ENCODE assay signal across 13 cellular contexts in the genomic region with DNA sequence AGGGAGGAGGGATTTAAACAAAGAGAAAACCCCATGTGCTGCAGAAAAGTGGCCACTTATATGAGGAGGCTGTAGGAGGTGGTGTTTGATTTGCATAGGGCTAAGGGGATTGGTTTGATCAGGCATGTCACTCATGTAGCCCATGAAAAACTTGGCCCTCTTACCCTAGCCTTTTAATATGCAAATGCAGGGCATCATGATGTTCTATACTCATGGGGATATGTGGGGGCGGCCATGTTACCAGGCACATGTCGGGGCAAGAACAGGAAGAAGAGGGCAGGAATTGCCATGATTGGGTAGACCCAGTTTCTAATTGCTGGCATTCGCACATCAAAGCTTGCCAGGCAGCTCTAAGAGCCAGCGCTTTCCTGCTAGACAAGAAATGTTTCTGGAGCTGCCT. TPM values are rescaled to one million over a fixed set of nuclear protein-coding genes. Genes with fewer than 3 reads are reported as not detected.
DNase-seq lines count a peak whose midpoint lies in the region; ATAC-seq and TF ChIP-seq lines count a peak whose summit lies in the region.
"Had no signal": no experiment of that assay in that cellular context is flagged by ENCODE, and none has a peak within 500 bp of the region (broad histone marks: within the 10 kb centered on the region; RNA-seq: fewer than 3 reads in every experiment).

No MANE protein-coding gene starts in this region.

- H3K27me3 Mint-ChIP-seq in T-helper 2 cell treated with Interferon-gamma antibody and Interleukin-4, amounts not matched to agents 5 μg/mL and 100 μg/mL, for 36 hours (ENCODE audit: low read depth) = peaks cover 12% of the 10 kb centered on the region
- H3K27me3 Mint-ChIP-seq in activated CD4-positive, alpha-beta memory T cell treated with anti-CD3 and anti-CD28 coated beads for 36 hours = peaks cover 1% of the 10 kb centered on the region

- WGBS in right cardiac atrium = 72% methylated on average over 4 of the region's 4 CpGs

- H3K4me3 ChIP-seq in right cardiac atrium (ENCODE audit: low read length) = no peak overlapping the region
- H3K4me3 ChIP-seq in RWPE2 (ENCODE audit: severe bottlenecking) = no peak overlapping the region
- no peak overlapping the region for H3K4me3 ChIP-seq in uterus
- H3K4me3 ChIP-seq in OCI-LY7 (ENCODE audit: low read depth, low read length, poor library complexity, severe bottlenecking) = no peak overlapping the region

- H3K36me3 Mint-ChIP-seq in T-helper 2 cell treated with Interferon-gamma antibody and Interleukin-4, amounts not matched to agents 5 μg/mL and 100 μg/mL, for 36 hours (ENCODE audit: low read depth) = no peaks in the 10 kb centered on the region
- H3K36me3 Mint-ChIP-seq in activated CD4-positive, alpha-beta memory T cell treated with anti-CD3 and anti-CD28 coated beads for 36 hours = no peaks in the 10 kb centered on the region

- no peaks in the 10 kb centered on the region for H3K9me3 ChIP-seq in right cardiac atrium (ENCODE audit: control insufficient read depth, low read length)
- H3K9me3 ChIP-seq in RWPE2 (ENCODE audit: severe bottlenecking) = no peaks in the 10 kb centered on the region
- H3K9me3 ChIP-seq in uterus = no peaks in the 10 kb centered on the region
- peaks cover 17% of the 10 kb centered on the region; the same call in 1 of the 2 replicates for H3K9me3 ChIP-seq in OCI-LY7 (ENCODE audit: low read length)
- H3K9me3 ChIP-seq: neutrophil had no signal

- H3K4me1 Mint-ChIP-seq in T-helper 2 cell treated with Interferon-gamma antibody and Interleukin-4, amounts not matched to agents 5 μg/mL and 100 μg/mL, for 36 hours (ENCODE audit: low read depth) = peaks cover 2% of the 10 kb centered on the region
- H3K4me1 Mint-ChIP-seq in activated CD4-positive, alpha-beta memory T cell treated with anti-CD3 and anti-CD28 coated beads for 36 hours (ENCODE audit: low read depth) = no peaks in the 10 kb centered on the region

- H3K27ac ChIP-seq in right cardiac atrium (ENCODE audit: low read length) = peak overlapping the region; percentile 13
- peak overlapping the region; percentile 85 for H3K27ac ChIP-seq in RWPE2 (ENCODE audit: poor library complexity, severe bottlenecking)
- H3K27ac ChIP-seq in uterus = peak overlapping the region; percentile 94 to 98
- no peak overlapping the region for H3K27ac ChIP-seq in OCI-LY7 (ENCODE audit: low read depth, low read length, poor library complexity, severe bottlenecking)

- no peak for TF ChIP-seq CTCF in RWPE2 (IDR thresholded peaks at IDR 0.05; ENCODE audit: poor library complexity, severe bottlenecking)
- TF ChIP-seq CTCF in uterus (IDR thresholded peaks at IDR 0.05) = no peak
- TF ChIP-seq CTCF in OCI-LY7 (conservative IDR thresholded peaks at IDR 0.05; ENCODE audit: low read length) = no peak

- H3K27me3 ChIP-seq in right cardiac atrium (ENCODE audit: control insufficient read depth, insufficient read depth) (no peaks in the 10 kb centered on the region), RWPE2 (ENCODE audit: insufficient read depth, poor library complexity, severe bottlenecking) (no peaks in the 10 kb centered on the region), uterus (no peaks in the 10 kb centered on the region)
- H3K27me3 ChIP-seq: neutrophil had no signal

- no TSS peak for BruUV-seq in OCI-LY7 (replicated peaks; lab: Mats Ljungman, UMichigan)

- no peak for TF ChIP-seq POLR2A in uterus (IDR thresholded peaks at IDR 0.05)

- H3K4me3 Mint-ChIP-seq in T-helper 2 cell treated with Interferon-gamma antibody and Interleukin-4, amounts not matched to agents 5 μg/mL and 100 μg/mL, for 36 hours = no peak overlapping the region
- no peak overlapping the region for H3K4me3 Mint-ChIP-seq in activated CD4-positive, alpha-beta memory T cell treated with anti-CD3 and anti-CD28 coated beads for 36 hours
- H3K4me3 Mint-ChIP-seq: activated naive CD4-positive, alpha-beta T cell treated with anti-CD3 and anti-CD28 coated beads, Interleukin-2, amount 50 U/mL, for 24 hours had no signal

- no peaks in the 10 kb centered on the region for H3K79me2 ChIP-seq in OCI-LY7 (ENCODE audit: insufficient read depth, low read depth, low read length)

- DNase-seq in right cardiac atrium = peak in 1 of 3 donors; percentile 47
- DNase-seq in left ventricle myocardium superior = no peak
- DNase-seq in RWPE2 (ENCODE audit: low spot score) = no peak
- peak; percentile 86 for DNase-seq in iPS DF 4.7 (ENCODE audit: extremely low read depth, low spot score)
- no peak for DNase-seq in uterus
- no peak for DNase-seq in T-helper 2 cell treated with Interferon-gamma antibody and Interleukin-4, amounts not matched to agents 5 μg/mL and 100 μg/mL, for 36 hours (ENCODE audit: low spot score)
- DNase-seq in activated CD4-positive, alpha-beta memory T cell treated with anti-CD3 and anti-CD28 coated beads for 36 hours = no peak
- no peak for DNase-seq in OCI-LY7 (ENCODE audit: low spot score)
- DNase-seq: NCI-H1694 treated with DMSO at 0.1 percent for 48 hours had no signal

- intact Hi-C loops in right cardiac atrium (cut with DNase I) (no loop called here), left ventricle myocardium superior (cut with micrococcal nuclease) (no loop called here), uterus (cut with DNase I; ENCODE audit: low total_unique reads) (loop anchor here (10.0 kb wide), 1 partner anchor 146 kb away; a partner anchor contains a TSS), OCI-LY7 (cut with micrococcal nuclease; ENCODE audit: unreplicated experiment) (loop anchor here (5.0 kb wide), 1 partner anchor 251 kb away; a partner anchor contains a TSS)
- intact Hi-C loops in activated CD4-positive, alpha-beta memory T cell treated with anti-CD3 and anti-CD28 coated beads for 36 hours (cut with micrococcal nuclease) = loop anchor here (5.0 kb wide), 1 partner anchor 181 kb away; no protein-coding TSS in a partner anchor

- H3K9me3 Mint-ChIP-seq in T-helper 2 cell treated with Interferon-gamma antibody and Interleukin-4, amounts not matched to agents 5 μg/mL and 100 μg/mL, for 36 hours = no peaks in the 10 kb centered on the region
- H3K9me3 Mint-ChIP-seq in activated CD4-positive, alpha-beta memory T cell treated with anti-CD3 and anti-CD28 coated beads for 36 hours = no peaks in the 10 kb centered on the region
- H3K9me3 Mint-ChIP-seq: activated naive CD4-positive, alpha-beta T cell treated with anti-CD3 and anti-CD28 coated beads, Interleukin-2, amount 50 U/mL, for 24 hours had no signal

- ATAC-seq in right cardiac atrium = no peak
- no peak for ATAC-seq in left ventricle myocardium superior
- no peak for ATAC-seq in RWPE2 (ENCODE audit: low read depth)

- CTCF ChIA-PET in activated CD4-positive, alpha-beta memory T cell treated with anti-CD3 and anti-CD28 coated beads for 36 hours (lab: Charles Lee) = no interaction called here
- CTCF ChIA-PET in OCI-LY7 (lab: Charles Lee; ENCODE audit: unreplicated experiment) = no interaction called here

- H2AFZ ChIP-seq in OCI-LY7 (ENCODE audit: low read length) = no peak overlapping the region; the same call in 1 of the 2 replicates

- POLR2A ChIA-PET in activated CD4-positive, alpha-beta memory T cell treated with anti-CD3 and anti-CD28 coated beads for 36 hours (lab: Charles Lee) = no interaction called here
- POLR2A ChIA-PET in OCI-LY7 (lab: Charles Lee) = interaction anchor here (1.1 to 1.4 kb wide), 2 partner anchors 13 to 260 kb away, joined by 3 read pairs; no protein-coding TSS in a partner anchor

- H4K20me1 ChIP-seq in OCI-LY7 (ENCODE audit: insufficient read depth, low read length) = no peaks in the 10 kb centered on the region

- H3K27ac Mint-ChIP-seq in T-helper 2 cell treated with Interferon-gamma antibody and Interleukin-4, amounts not matched to agents 5 μg/mL and 100 μg/mL, for 36 hours = no peak overlapping the region
- no peak overlapping the region for H3K27ac Mint-ChIP-seq in activated CD4-positive, alpha-beta memory T cell treated with anti-CD3 and anti-CD28 coated beads for 36 hours

- no peaks in the 10 kb centered on the region for H3K9me2 ChIP-seq in OCI-LY7 (ENCODE audit: insufficient read depth, low read length)

- H3K4me1 ChIP-seq in right cardiac atrium (ENCODE audit: control insufficient read depth, insufficient read depth, low read length) (peaks cover 4% of the 10 kb centered on the region), RWPE2 (ENCODE audit: insufficient read depth, poor library complexity, severe bottlenecking) (peaks cover 16% of the 10 kb centered on the region), uterus (peaks cover 0 to under 1% of the 10 kb centered on the region in 2 donors), OCI-LY7 (ENCODE audit: insufficient read depth, low read length, poor library complexity, severe bottlenecking) (peaks cover 36% of the 10 kb centered on the region)

- no peak overlapping the region for H3K4me2 ChIP-seq in OCI-LY7 (ENCODE audit: low read length)

- no peaks in the 10 kb centered on the region for H3K36me3 ChIP-seq in RWPE2 (ENCODE audit: low read depth)
- H3K36me3 ChIP-seq in uterus = no peaks in the 10 kb centered on the region
- H3K36me3 ChIP-seq in OCI-LY7 (ENCODE audit: insufficient read depth, low read length) = peaks cover 25% of the 10 kb centered on the region
- H3K36me3 ChIP-seq: neutrophil had no signal

RNA-seq across cellular contexts. Expression of a gene that starts 28.8 kb away (rescaled TPM):
- total RNA-seq in right cardiac atrium (under 1 TPM; 0.39 to 0.97 (median 0.75) TPM), left ventricle myocardium superior (not detected), uterus (1 to 10 TPM in 1 of 4 donors, under 1 TPM in 2, not detected in 1; 0.76 to 2.9 (median 0.76) TPM), OCI-LY7 (2022) (26.6 and 35.4 TPM in 2 replicates)
- polyA plus RNA-seq in right cardiac atrium = 0.59 TPM
- under 1 TPM; 0.29 to 0.33 TPM for total RNA-seq in activated CD4-positive, alpha-beta memory T cell treated with anti-CD3 and anti-CD28 coated beads for 36 hours
- 35.7 and 35.9 TPM in 2 replicates for total RNA-seq in OCI-LY7 (2014; rRNA removed; shearing (Covaris generic))
- total RNA-seq: fibroblast of villous mesenchyme had no signal
- polyA plus RNA-seq: BJ had no signal

RNA-seq across cellular contexts. Expression of a gene that starts 48.5 kb away (rescaled TPM):
- not detected for total RNA-seq in right cardiac atrium
- polyA plus RNA-seq in right cardiac atrium = not detected
- total RNA-seq in left ventricle myocardium superior = not detected
- total RNA-seq in uterus = 1 to 10 TPM in 1 of 4 donors, under 1 TPM in 1, not detected in 2; 0.85 to 1.8 TPM
- not detected for total RNA-seq in activated CD4-positive, alpha-beta memory T cell treated with anti-CD3 and anti-CD28 coated beads for 36 hours
- total RNA-seq in OCI-LY7 (2014; rRNA removed; shearing (Covaris generic)) = 8.6 and 9.3 TPM in 2 replicates
- 9.9 and 10.9 TPM in 2 replicates for total RNA-seq in OCI-LY7 (2022)
- total RNA-seq: fibroblast of villous mesenchyme had no signal
- polyA plus RNA-seq: BJ had no signal

RNA-seq across cellular contexts. Expression of a gene that starts 53.4 kb away (rescaled TPM):
- total RNA-seq in right cardiac atrium = 1 to 10 TPM; 1.8 to 3.3 (median 2.9) TPM
- 0.75 TPM for polyA plus RNA-seq in right cardiac atrium
- total RNA-seq in left ventricle myocardium superior = 1.5 TPM
- 1 to 10 TPM in 2 of 4 donors, under 1 TPM in 2; under 0.01 to 4.1 (median 2.1) TPM for total RNA-seq in uterus
- total RNA-seq in activated CD4-positive, alpha-beta memory T cell treated with anti-CD3 and anti-CD28 coated beads for 36 hours = under 1 TPM; 0.22 to 0.26 TPM
- under 0.01 and 0.03 TPM in 2 replicates for total RNA-seq in OCI-LY7 (2014; rRNA removed; shearing (Covaris generic))
- 0.04 and 0.18 TPM in 2 replicates for total RNA-seq in OCI-LY7 (2022)

RNA-seq across cellular contexts. Expression of a gene that starts 59.3 kb away (rescaled TPM):
- not detected for total RNA-seq in right cardiac atrium
- polyA plus RNA-seq in right cardiac atrium = not detected
- total RNA-seq in left ventricle myocardium superior = not detected
- 1 to 10 TPM in 1 of 4 donors, not detected in 3; 1.8 TPM for total RNA-seq in uterus
- total RNA-seq in activated CD4-positive, alpha-beta memory T cell treated with anti-CD3 and anti-CD28 coated beads for 36 hours = not detected
- 4.7 and 6.8 TPM in 2 replicates for total RNA-seq in OCI-LY7 (2014; rRNA removed; shearing (Covaris generic))
- 1.5 and 3.0 TPM in 2 replicates for total RNA-seq in OCI-LY7 (2022)
- total RNA-seq: fibroblast of villous mesenchyme had no signal
- polyA plus RNA-seq: BJ had no signal

Comparison
In these comparisons a context has a peak if more than half of its experiments do, and no peak if none do; other contexts are left out.
1. RNA of a gene that starts 28.8 kb away (total RNA-seq): 26.6 to 35.9 TPM in OCI-LY7; 0.39 to 0.97 TPM in right cardiac atrium, 0.76 to 2.9 TPM in uterus, 0.29 to 0.33 TPM in activated CD4-positive, alpha-beta memory T cell treated with anti-CD3 and anti-CD28 coated beads for 36 hours and not detected in left ventricle myocardium superior (single experiment); every median in the first group is over 4 times any median in the second.
2. intact Hi-C loops: an anchor here in uterus (10.0 kb wide), activated CD4-positive, alpha-beta memory T cell treated with anti-CD3 and anti-CD28 coated beads for 36 hours (5.0 kb wide) and OCI-LY7 (5.0 kb wide); none called in right cardiac atrium and left ventricle myocardium superior.